In genomic region chr7:36303202-36304098, GRCh38 we compare ENCODE assay signal across 7 cellular contexts.
DNase-seq lines count a peak whose midpoint lies in the region; ATAC-seq, FAIRE-seq and TF ChIP-seq lines count a peak whose summit lies in the region.

No MANE protein-coding gene starts in this region.

- H3K4me3 ChIP-seq in fibroblast of villous mesenchyme (ENCODE audit: low read depth, low read length) (no peak overlapping the region), pancreas (no peak overlapping the region)

- H3K36me3 ChIP-seq in pancreas, result no peaks in the 10 kb centered on the region

- H3K27me3 ChIP-seq in pancreas, result no peaks in the 10 kb centered on the region

- 30 to 32% methylated on average over 8 of the region's 8 CpGs for WGBS in pancreas, 2 donors

- intact Hi-C loops in pancreas (cut with DNase I), result loop anchor here in 1 of 3 donors (5.0 kb wide), 1 partner anchor 321 kb away; no protein-coding TSS in a partner anchor

- FAIRE-seq in pancreas (lab: Jason Lieb, UNC), result no peak

- H3K9me3 ChIP-seq in pancreas, result no peaks in the 10 kb centered on the region

- TF ChIP-seq CTCF in fibroblast of villous mesenchyme (IDR thresholded peaks at IDR 0.05; ENCODE audit: insufficient read depth, low read depth, low read length) (no peak), pancreas (IDR thresholded peaks at IDR 0.05) (no peak)

- H3K4me1 ChIP-seq in pancreas, result peaks cover 14 to 18% (median 17%) of the 10 kb centered on the region in 3 donors

- DNase-seq in HT-29 (ENCODE audit: low spot score), result peak; percentile 51
- peak; percentile 66 to 82 for DNase-seq in SHP77 (lab: John Stamatoyannopoulos, UW)
- peak; percentile 88 for DNase-seq in fibroblast of villous mesenchyme (ENCODE audit: low read depth)
- DNase-seq in pancreas, result peak in 4 of 6 donors; percentile 76 to 90 (median 88)

- peak overlapping the region; percentile 35 to 79 (median 69) for H3K27ac ChIP-seq in pancreas

- peak; percentile 80 to 91 (median 88) for ATAC-seq in pancreas
- no peak for ATAC-seq in HG02798 (IDR thresholded peaks at IDR 0.05; ENCODE audit: poor library complexity, unreplicated experiment)
- no peak for ATAC-seq in GM19395 (IDR thresholded peaks at IDR 0.05; ENCODE audit: unreplicated experiment)
- no peak for ATAC-seq in HG03045 (IDR thresholded peaks at IDR 0.05; ENCODE audit: unreplicated experiment)

Comparison
In these comparisons a context has a peak if more than half of its experiments do, and no peak if none do; other contexts are left out.
1. ATAC-seq: peak in pancreas (4 of 4); none in HG02798 (single experiment), GM19395 (single experiment) and HG03045 (single experiment).
2. Peak in every context shown above with its lines, with median percentiles within 50 percentile points of each other: DNase-seq.